In genomic region chr2:178530128-178530527, GRCh38 we compare ENCODE assay signal across 19 cellular contexts. TPM values are rescaled to one million over a fixed set of nuclear protein-coding genes. Genes with fewer than 3 reads are reported as not detected.
DNase-seq lines count a peak whose midpoint lies in the region; ATAC-seq lines count a peak whose summit lies in the region.
"Had no signal": no experiment of that assay in that cellular context is flagged by ENCODE, and none has a peak within 500 bp of the region (broad histone marks: within the 10 kb centered on the region; RNA-seq: fewer than 3 reads in every experiment).

No MANE protein-coding gene starts in this region.

- H3K4me3 ChIP-seq in skeletal muscle tissue (ENCODE audit: low read length in 3 of 3): no peak overlapping the region
- H3K4me3 ChIP-seq: esophagus muscularis mucosa, mucosa of descending colon, pancreas, thoracic aorta had no signal

- H3K36me3 ChIP-seq in skeletal muscle tissue (ENCODE audit: control insufficient read depth in 3 of 3, insufficient read depth in 3 of 3, low read length in 3 of 3): peaks cover 83 to 93% (median 92%) of the 10 kb centered on the region in 3 donors

- no peaks in the 10 kb centered on the region for H3K27me3 Mint-ChIP-seq in activated T-cell treated with anti-CD3 and anti-CD28 coated beads, Interleukin-2, amount 50 U/mL, for 24 hours

- no peak overlapping the region for H3K9ac ChIP-seq in skeletal muscle tissue (ENCODE audit: low read depth in 1 of 3, low read length in 3 of 3)

- no peak overlapping the region for H3K4me3 Mint-ChIP-seq in activated T-cell treated with anti-CD3 and anti-CD28 coated beads, Interleukin-2, amount 50 U/mL, for 24 hours

- H3K36me3 Mint-ChIP-seq in activated T-cell treated with anti-CD3 and anti-CD28 coated beads, Interleukin-2, amount 50 U/mL, for 24 hours (ENCODE audit: low read depth): peaks cover 78% of the 10 kb centered on the region

- peaks cover 0 to 14% (median under 1%) of the 10 kb centered on the region in 3 donors for H3K4me1 ChIP-seq in skeletal muscle tissue (ENCODE audit: control insufficient read depth in 3 of 3, insufficient read depth in 3 of 3, low read length in 3 of 3)
- H3K4me1 ChIP-seq: esophagus muscularis mucosa, pancreas had no signal

- DNase-seq in activated T-cell treated with anti-CD3 and anti-CD28 coated beads, Interleukin-2, amount 50 U/mL, for 24 hours: no peak
- no peak for DNase-seq in activated T-cell treated with anti-CD3 and anti-CD28 coated beads, Interleukin-2, amount 50 U/mL, for 1 hour
- DNase-seq in SKM-1 treated with dmso at 0.1 percent for 144 hours (lab: John Stamatoyannopoulos, UW; ENCODE audit: unreplicated experiment) (peak; percentile 84), HCEC 1CT (no peak), NCI-H2227 treated with DMSO at 0.1 percent for 48 hours (lab: John Stamatoyannopoulos, UW) (no peak)
- DNase-seq: activated CD8-positive, alpha-beta memory T cell treated with anti-CD3 and anti-CD28 coated beads, Interleukin-2, amount 50 U/mL, for 4 hours; amniotic stem cell; heart left ventricle; KG1; mucosa of descending colon; NCI-H187; NCI-H748 treated with DMSO at 0.1 percent for 48 hours; pancreas had no signal

- no peaks in the 10 kb centered on the region for H3K27me3 ChIP-seq in skeletal muscle tissue (ENCODE audit: control insufficient read depth in 3 of 3, insufficient read depth in 3 of 3, low read length in 3 of 3)
- H3K27me3 ChIP-seq: esophagus muscularis mucosa, heart left ventricle, pancreas had no signal

- H3K27ac ChIP-seq in skeletal muscle tissue (ENCODE audit: low read depth, low read length): peak overlapping the region; percentile 8
- H3K27ac ChIP-seq: esophagus muscularis mucosa, pancreas, thoracic aorta had no signal

- H3K27ac Mint-ChIP-seq in activated T-cell treated with anti-CD3 and anti-CD28 coated beads, Interleukin-2, amount 50 U/mL, for 24 hours: peak overlapping the region; percentile 86

- H3K9me3 ChIP-seq in skeletal muscle tissue (ENCODE audit: control insufficient read depth in 3 of 3, low read length in 3 of 3): no peaks in the 10 kb centered on the region
- H3K9me3 ChIP-seq: esophagus muscularis mucosa, heart left ventricle, mucosa of descending colon, pancreas, thoracic aorta had no signal

- peaks cover 72% of the 10 kb centered on the region for H3K4me1 Mint-ChIP-seq in activated T-cell treated with anti-CD3 and anti-CD28 coated beads, Interleukin-2, amount 50 U/mL, for 24 hours (ENCODE audit: low read depth)

- no peaks in the 10 kb centered on the region for H3K9me3 Mint-ChIP-seq in activated T-cell treated with anti-CD3 and anti-CD28 coated beads, Interleukin-2, amount 50 U/mL, for 24 hours

- ATAC-seq in HG02840 (IDR thresholded peaks at IDR 0.05; ENCODE audit: low FRiP score, unreplicated experiment): peak; percentile 5
- no peak for ATAC-seq in HG03097 (IDR thresholded peaks at IDR 0.05; ENCODE audit: low FRiP score, unreplicated experiment)
- ATAC-seq: Right ventricle myocardium inferior had no signal

RNA-seq across cellular contexts. Expression of gene PLEKHA3, which starts 49.9 kb away (rescaled TPM):
- 5.2 TPM for total RNA-seq in skeletal muscle tissue

RNA-seq across cellular contexts. Expression of gene FKBP7, which starts 51.7 kb away (rescaled TPM):
- 35.0 TPM for total RNA-seq in skeletal muscle tissue
